In the genomic region with DNA sequence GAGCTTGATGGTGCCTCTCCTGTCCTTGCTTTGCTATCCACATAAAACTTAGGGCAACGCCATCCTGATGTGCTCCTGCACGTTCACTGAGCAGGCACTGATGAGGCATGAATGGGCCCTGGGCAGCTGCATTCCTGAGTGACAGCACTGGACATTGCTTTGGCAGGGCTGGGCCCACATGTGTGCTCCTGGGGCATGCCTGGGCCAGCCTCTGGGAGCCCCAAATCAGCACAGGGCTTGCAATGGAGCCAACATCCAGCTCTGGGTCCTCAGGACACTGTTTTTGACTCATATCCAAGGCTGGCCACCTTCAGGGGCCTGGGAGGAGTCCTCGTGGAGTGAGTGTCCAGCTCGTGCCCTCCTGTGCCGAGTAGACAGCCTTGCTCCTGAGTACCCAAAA, we compare ENCODE assay signal across 1 cellular context.
TF ChIP-seq lines count a peak whose summit lies in the region.

No MANE protein-coding gene starts in this region.

TF ChIP-seq in GM23338, 12 proteins besides CTCF, POLR2A, EP300 and RAD21 (continued from another document):
- TF ChIP-seq ZNF462 (CRISPR knock-in tag; IDR thresholded peaks at IDR 0.05): no peak
- TF ChIP-seq CREB1 (CRISPR knock-in tag; IDR thresholded peaks at IDR 0.05; ENCODE audit: low read depth): no peak
- TF ChIP-seq, protein P1, sequence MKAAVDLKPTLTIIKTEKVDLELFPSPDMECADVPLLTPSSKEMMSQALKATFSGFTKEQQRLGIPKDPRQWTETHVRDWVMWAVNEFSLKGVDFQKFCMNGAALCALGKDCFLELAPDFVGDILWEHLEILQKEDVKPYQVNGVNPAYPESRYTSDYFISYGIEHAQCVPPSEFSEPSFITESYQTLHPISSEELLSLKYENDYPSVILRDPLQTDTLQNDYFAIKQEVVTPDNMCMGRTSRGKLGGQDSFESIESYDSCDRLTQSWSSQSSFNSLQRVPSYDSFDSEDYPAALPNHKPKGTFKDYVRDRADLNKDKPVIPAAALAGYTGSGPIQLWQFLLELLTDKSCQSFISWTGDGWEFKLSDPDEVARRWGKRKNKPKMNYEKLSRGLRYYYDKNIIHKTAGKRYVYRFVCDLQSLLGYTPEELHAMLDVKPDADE (IDR thresholded peaks at IDR 0.05): no peak
- TF ChIP-seq POLR2AphosphoS5 (IDR thresholded peaks at IDR 0.05; ENCODE audit: low read depth): no peak
- no peak for TF ChIP-seq JUNB (IDR thresholded peaks at IDR 0.05; ENCODE audit: unreplicated experiment)
